In genomic region chr2:26559556-26559955, GRCh38 we compare ENCODE assay signal across 1 cellular context.
TF ChIP-seq lines count a peak whose summit lies in the region.

No MANE protein-coding gene starts in this region.

TF ChIP-seq in WTC11, 78 proteins besides CTCF, POLR2A, EP300 and RAD21 (continued from another document):
- TF ChIP-seq ZNF512 (CRISPR knock-in tag; IDR thresholded peaks at IDR 0.05; ENCODE audit: borderline replicate concordance), result no peak
- TF ChIP-seq SMAD4 (CRISPR knock-in tag; IDR thresholded peaks at IDR 0.05), result no peak
- TF ChIP-seq ELF4 (CRISPR knock-in tag; IDR thresholded peaks at IDR 0.05; ENCODE audit: low read depth), result no peak
- TF ChIP-seq ZNF121 (CRISPR knock-in tag; IDR thresholded peaks at IDR 0.05), result no peak
- no peak for TF ChIP-seq USF1 (CRISPR knock-in tag; IDR thresholded peaks at IDR 0.05)
- TF ChIP-seq, protein P1, sequence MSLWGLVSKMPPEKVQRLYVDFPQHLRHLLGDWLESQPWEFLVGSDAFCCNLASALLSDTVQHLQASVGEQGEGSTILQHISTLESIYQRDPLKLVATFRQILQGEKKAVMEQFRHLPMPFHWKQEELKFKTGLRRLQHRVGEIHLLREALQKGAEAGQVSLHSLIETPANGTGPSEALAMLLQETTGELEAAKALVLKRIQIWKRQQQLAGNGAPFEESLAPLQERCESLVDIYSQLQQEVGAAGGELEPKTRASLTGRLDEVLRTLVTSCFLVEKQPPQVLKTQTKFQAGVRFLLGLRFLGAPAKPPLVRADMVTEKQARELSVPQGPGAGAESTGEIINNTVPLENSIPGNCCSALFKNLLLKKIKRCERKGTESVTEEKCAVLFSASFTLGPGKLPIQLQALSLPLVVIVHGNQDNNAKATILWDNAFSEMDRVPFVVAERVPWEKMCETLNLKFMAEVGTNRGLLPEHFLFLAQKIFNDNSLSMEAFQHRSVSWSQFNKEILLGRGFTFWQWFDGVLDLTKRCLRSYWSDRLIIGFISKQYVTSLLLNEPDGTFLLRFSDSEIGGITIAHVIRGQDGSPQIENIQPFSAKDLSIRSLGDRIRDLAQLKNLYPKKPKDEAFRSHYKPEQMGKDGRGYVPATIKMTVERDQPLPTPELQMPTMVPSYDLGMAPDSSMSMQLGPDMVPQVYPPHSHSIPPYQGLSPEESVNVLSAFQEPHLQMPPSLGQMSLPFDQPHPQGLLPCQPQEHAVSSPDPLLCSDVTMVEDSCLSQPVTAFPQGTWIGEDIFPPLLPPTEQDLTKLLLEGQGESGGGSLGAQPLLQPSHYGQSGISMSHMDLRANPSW (CRISPR knock-in tag; conservative IDR thresholded peaks at IDR 0.05; ENCODE audit: low read depth), result no peak
- TF ChIP-seq, protein P2, sequence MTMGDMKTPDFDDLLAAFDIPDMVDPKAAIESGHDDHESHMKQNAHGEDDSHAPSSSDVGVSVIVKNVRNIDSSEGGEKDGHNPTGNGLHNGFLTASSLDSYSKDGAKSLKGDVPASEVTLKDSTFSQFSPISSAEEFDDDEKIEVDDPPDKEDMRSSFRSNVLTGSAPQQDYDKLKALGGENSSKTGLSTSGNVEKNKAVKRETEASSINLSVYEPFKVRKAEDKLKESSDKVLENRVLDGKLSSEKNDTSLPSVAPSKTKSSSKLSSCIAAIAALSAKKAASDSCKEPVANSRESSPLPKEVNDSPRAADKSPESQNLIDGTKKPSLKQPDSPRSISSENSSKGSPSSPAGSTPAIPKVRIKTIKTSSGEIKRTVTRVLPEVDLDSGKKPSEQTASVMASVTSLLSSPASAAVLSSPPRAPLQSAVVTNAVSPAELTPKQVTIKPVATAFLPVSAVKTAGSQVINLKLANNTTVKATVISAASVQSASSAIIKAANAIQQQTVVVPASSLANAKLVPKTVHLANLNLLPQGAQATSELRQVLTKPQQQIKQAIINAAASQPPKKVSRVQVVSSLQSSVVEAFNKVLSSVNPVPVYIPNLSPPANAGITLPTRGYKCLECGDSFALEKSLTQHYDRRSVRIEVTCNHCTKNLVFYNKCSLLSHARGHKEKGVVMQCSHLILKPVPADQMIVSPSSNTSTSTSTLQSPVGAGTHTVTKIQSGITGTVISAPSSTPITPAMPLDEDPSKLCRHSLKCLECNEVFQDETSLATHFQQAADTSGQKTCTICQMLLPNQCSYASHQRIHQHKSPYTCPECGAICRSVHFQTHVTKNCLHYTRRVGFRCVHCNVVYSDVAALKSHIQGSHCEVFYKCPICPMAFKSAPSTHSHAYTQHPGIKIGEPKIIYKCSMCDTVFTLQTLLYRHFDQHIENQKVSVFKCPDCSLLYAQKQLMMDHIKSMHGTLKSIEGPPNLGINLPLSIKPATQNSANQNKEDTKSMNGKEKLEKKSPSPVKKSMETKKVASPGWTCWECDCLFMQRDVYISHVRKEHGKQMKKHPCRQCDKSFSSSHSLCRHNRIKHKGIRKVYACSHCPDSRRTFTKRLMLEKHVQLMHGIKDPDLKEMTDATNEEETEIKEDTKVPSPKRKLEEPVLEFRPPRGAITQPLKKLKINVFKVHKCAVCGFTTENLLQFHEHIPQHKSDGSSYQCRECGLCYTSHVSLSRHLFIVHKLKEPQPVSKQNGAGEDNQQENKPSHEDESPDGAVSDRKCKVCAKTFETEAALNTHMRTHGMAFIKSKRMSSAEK (CRISPR knock-in tag; IDR thresholded peaks at IDR 0.05; ENCODE audit: borderline replicate concordance), result no peak
- TF ChIP-seq NR3C1 (CRISPR knock-in tag; conservative IDR thresholded peaks at IDR 0.05; ENCODE audit: low read depth), result no peak
- no peak for TF ChIP-seq ZBTB21 (CRISPR knock-in tag; IDR thresholded peaks at IDR 0.05; ENCODE audit: borderline replicate concordance)
- TF ChIP-seq ARID4B (CRISPR knock-in tag; IDR thresholded peaks at IDR 0.05; ENCODE audit: borderline replicate concordance), result no peak
- no peak for TF ChIP-seq TP53 (CRISPR knock-in tag; IDR thresholded peaks at IDR 0.05)
